Comparison of ENCODE assay signal across 18 cellular contexts in the genomic region with DNA sequence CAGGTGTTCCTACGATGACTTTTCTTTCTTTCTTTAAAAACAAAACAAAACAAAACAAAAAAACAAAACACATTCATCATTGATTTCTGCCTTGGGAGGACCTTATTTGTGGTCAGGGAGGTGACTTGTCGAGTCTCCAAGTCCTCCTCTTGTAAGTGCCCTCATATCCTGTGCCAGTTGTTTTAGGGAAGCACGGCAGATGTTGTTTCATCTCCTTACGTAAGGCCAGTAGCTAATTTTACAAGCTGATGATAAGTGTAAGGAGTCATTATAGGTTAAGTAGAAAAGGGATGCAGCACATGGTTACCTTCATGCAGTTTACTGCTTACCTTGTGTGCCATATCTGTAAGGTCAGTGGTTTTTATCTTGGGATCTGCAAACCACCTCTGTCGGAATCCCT.
"Had no signal": no experiment of that assay in that cellular context is flagged by ENCODE, and none has a peak within 500 bp of the region (broad histone marks: within the 10 kb centered on the region; RNA-seq: fewer than 3 reads in every experiment).

No MANE protein-coding gene starts in this region.

- H3K27me3 ChIP-seq: esophagus squamous epithelium, gastroesophageal sphincter, right lobe of liver, tibial artery, upper lobe of left lung, uterus had no signal

- ATAC-seq: gastroesophageal sphincter; left lobe of liver; naive thymus-derived CD4-positive, alpha-beta T cell; right lobe of liver; stimulated activated effector memory CD8-positive, alpha-beta T cell treated with anti-CD3 and anti-CD28 coated beads, Interleukin-12 subunit alpha, Interleukin-12 subunit beta, amount 100 ng/mL, for 72 hours had no signal

- H3K4me3 ChIP-seq: esophagus squamous epithelium, gastroesophageal sphincter, psoas muscle, right lobe of liver, tibial artery, upper lobe of left lung, uterus had no signal

- H3K27ac ChIP-seq: esophagus squamous epithelium, gastroesophageal sphincter, psoas muscle, right lobe of liver, tibial artery, upper lobe of left lung, uterus had no signal

- DNase-seq: esophagus squamous epithelium; foreskin fibroblast; glutamatergic neuron; islet precursor cell; mammary epithelial cell; naive thymus-derived CD4-positive, alpha-beta T cell; nephron progenitor cell; psoas muscle; retina; right lobe of liver; stimulated activated CD4-positive, alpha-beta T cell treated with anti-CD3 and anti-CD28 coated beads, Interleukin-4, amount 100 ng/mL, for 1 hour; stimulated activated CD8-positive, alpha-beta memory T cell treated with anti-CD3 and anti-CD28 coated beads, Interleukin-4, amount 100 ng/mL, for 48 hours; tibial artery; upper lobe of left lung; uterus had no signal
